8 cellular contexts compared by ENCODE assay signal in the genomic region with DNA sequence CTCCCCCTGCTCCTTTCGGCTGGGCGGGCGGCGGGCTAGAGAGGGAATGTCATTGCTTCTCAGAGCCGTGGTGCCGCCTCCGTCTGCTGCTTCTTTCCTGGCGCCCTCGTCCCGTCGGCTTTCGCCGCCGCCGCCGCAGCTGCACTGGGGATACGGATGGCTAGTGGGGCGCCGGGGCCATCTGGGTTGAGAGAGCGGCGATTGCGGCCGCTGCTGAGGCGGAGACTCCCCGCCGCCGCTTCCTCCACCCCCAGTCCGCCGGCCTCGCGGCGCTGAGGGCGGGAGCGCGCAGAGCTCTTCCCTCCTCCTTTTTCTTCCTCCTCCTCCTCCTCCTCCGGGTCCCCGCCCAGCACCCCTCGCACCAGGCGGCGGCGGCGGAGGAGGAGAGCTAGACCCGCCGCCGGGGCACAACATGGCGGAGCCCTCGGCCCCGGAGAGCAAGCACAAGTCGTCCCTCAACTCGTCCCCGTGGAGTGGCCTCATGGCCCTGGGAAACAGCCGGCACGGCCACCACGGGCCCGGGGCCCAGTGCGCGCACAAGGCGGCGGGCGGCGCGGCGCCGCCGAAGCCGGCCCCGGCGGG. TPM values are rescaled to one million over a fixed set of nuclear protein-coding genes. Genes with fewer than 3 reads are reported as not detected.
DNase-seq lines count a peak whose midpoint lies in the region; ATAC-seq and TF ChIP-seq lines count a peak whose summit lies in the region.

A gene (plus strand): TSS at position 339 of the 582 bp plus-strand sequence. CDS start 74 bp downstream, at position 413.

- peaks cover 47% of the 10 kb centered on the region for H3K79me2 ChIP-seq in SU-DHL-6 (ENCODE audit: insufficient read depth, low read length)

- H3K4me3 ChIP-seq in SU-DHL-6 (ENCODE audit: insufficient read depth, low read length, poor library complexity, severe bottlenecking) (peak within 1 kb of the TSS; percentile 94), gastrocnemius medialis (peak within 1 kb of the TSS; percentile 84 to 98 (median 95))

- H4K20me1 ChIP-seq in SU-DHL-6 (ENCODE audit: low read depth, low read length): peaks cover 28% of the 10 kb centered on the region

- peak within 1 kb of the TSS; percentile 97 to 100 (median 99) for H3K4me3 Mint-ChIP-seq in IgD-negative memory B cell

- H3K36me3 Mint-ChIP-seq in IgD-negative memory B cell: no peaks in the 10 kb centered on the region

- peak within 1 kb of the TSS; percentile 80 for H2AFZ ChIP-seq in SU-DHL-6 (ENCODE audit: low read depth, low read length, severe bottlenecking)

- H3K9me3 Mint-ChIP-seq in IgD-negative memory B cell: peaks cover 0 to 2% (median 0%) of the 10 kb centered on the region in 3 donors

- peaks cover 42 to 44% of the 10 kb centered on the region in 2 donors for H3K4me1 ChIP-seq in gastrocnemius medialis

- ATAC-seq in GM21619 (IDR thresholded peaks at IDR 0.05; ENCODE audit: unreplicated experiment) (peak; percentile 49), gastrocnemius medialis (peak; percentile 70 to 77)

- no peaks in the 10 kb centered on the region for H3K9me2 ChIP-seq in SU-DHL-6 (replicated peaks; ENCODE audit: insufficient read depth, low read length)

- 0 out of 2 replicates have a peak, but pooled peaks cover 7% of the 10 kb centered on the region for H3K36me3 ChIP-seq in SU-DHL-6 (ENCODE audit: low read length)
- no peaks in the 10 kb centered on the region for H3K36me3 ChIP-seq in gastrocnemius medialis

- in situ Hi-C loops in gastrocnemius medialis (cut with MboI; ENCODE audit: low sequenced_read_pairs in 4 of 4): loop anchor here in 1 of 4 donors (25.0 kb wide), 1 partner anchor 580 kb away; a partner anchor contains a TSS

- H3K27ac ChIP-seq in SU-DHL-6 (ENCODE audit: low read depth, low read length) (peak within 1 kb of the TSS; percentile 95), gastrocnemius medialis (peak within 1 kb of the TSS; percentile 92 to 99 (median 98))

- DNase-seq in GDM1 (lab: John Stamatoyannopoulos, UW): peak; percentile 93
- peak in 38 of 58 donors; percentile 64 to 93 (median 86) for DNase-seq in anterior cingulate cortex (lab: John Stamatoyannopoulos, UW)
- DNase-seq in hypothalamus (lab: John Stamatoyannopoulos, UW): peak in 35 of 51 donors; percentile 54 to 98 (median 83)
- peak; percentile 66 to 73 for DNase-seq in gastrocnemius medialis
- DNase-seq in OCI-M2 (lab: John Stamatoyannopoulos, UW; ENCODE audit: unreplicated experiment): no peak

- H3K27me3 ChIP-seq in SU-DHL-6 (ENCODE audit: low read length) (no peaks in the 10 kb centered on the region), gastrocnemius medialis (no peaks in the 10 kb centered on the region)

- H3K27ac Mint-ChIP-seq in IgD-negative memory B cell: peak within 1 kb of the TSS; percentile 99

- peak within 1 kb of the TSS; percentile 87 for H3K4me2 ChIP-seq in SU-DHL-6 (ENCODE audit: low read depth, low read length, poor library complexity, severe bottlenecking)

- TF ChIP-seq POLR2A in gastrocnemius medialis (IDR thresholded peaks at IDR 0.05): peak; percentile 92 to 98

- no peak for TF ChIP-seq CTCF in SU-DHL-6 (IDR thresholded peaks at IDR 0.05; ENCODE audit: insufficient read depth, low read length, poor library complexity, severe bottlenecking)
- peak in 1 of 5 experiments; percentile 7 for TF ChIP-seq CTCF in gastrocnemius medialis (IDR thresholded peaks at IDR 0.05 in 4 of 5, conservative IDR thresholded peaks at IDR 0.05 in 1 of 5)

- intact Hi-C loops in gastrocnemius medialis (cut with DNase I; ENCODE audit: low total_unique reads): loop anchor here (1.0 to 5.0 kb wide), 5 partner anchors 12 to 1040 kb away; a partner anchor contains a TSS

- peak within 1 kb of the TSS; percentile 97 for H3K9ac ChIP-seq in SU-DHL-6 (ENCODE audit: low read length)

- peaks cover 5% of the 10 kb centered on the region for H3F3A ChIP-seq in SU-DHL-6 (ENCODE audit: insufficient read depth)

- H3K9me3 ChIP-seq in SU-DHL-6 (ENCODE audit: insufficient read depth, low read length) (no peaks in the 10 kb centered on the region), gastrocnemius medialis (no peaks in the 10 kb centered on the region)

- H3K4me1 Mint-ChIP-seq in IgD-negative memory B cell: peaks cover 23 to 36% (median 31%) of the 10 kb centered on the region in 3 donors

- H3K27me3 Mint-ChIP-seq in IgD-negative memory B cell: no peaks in the 10 kb centered on the region

RNA-seq across cellular contexts. Expression of the gene that starts here (rescaled TPM):
- 52.8 TPM for polyA plus RNA-seq in IgD-negative memory B cell
- total RNA-seq in gastrocnemius medialis: 10 to 100 TPM; 62.4 to 99.3 (median 69.0) TPM
